8 cellular contexts compared by ENCODE assay signal in genomic region chr10:5948999-5949759, GRCh38. TPM values are rescaled to one million over a fixed set of nuclear protein-coding genes. Genes with fewer than 3 reads are reported as not detected.
DNase-seq lines count a peak whose midpoint lies in the region; ATAC-seq and TF ChIP-seq lines count a peak whose summit lies in the region.

No MANE protein-coding gene starts in this region.

- H3K27ac ChIP-seq in Peyer's patch (no peak overlapping the region), mammary epithelial cell (ENCODE audit: insufficient read depth, low read depth, low read length) (no peak overlapping the region), testis (no peak overlapping the region)

- peaks cover 0 to 22% (median 2%) of the 10 kb centered on the region in 4 donors for H3K4me1 ChIP-seq in Peyer's patch
- peaks cover 40% of the 10 kb centered on the region for H3K4me1 ChIP-seq in mammary epithelial cell (ENCODE audit: insufficient read depth, low read length)
- peaks cover 4% of the 10 kb centered on the region for H3K4me1 ChIP-seq in testis

- CTCF ChIA-PET in mammary epithelial cell (lab: Charles Lee; ENCODE audit: low non-redundant PET), result interaction anchor here (0.6 kb wide), 2 partner anchors 60 to 88 kb away, joined by 4 to 5 read pairs; no protein-coding TSS in a partner anchor

- in situ Hi-C loops in mammary epithelial cell (cut with MboI; ENCODE audit: low sequenced_read_pairs in 2 of 2), result loop anchor here in 1 of 2 donors (10.0 kb wide), 1 partner anchor 136 kb away; the partner anchor contains the start of gene RBM17

- no peak overlapping the region for H3K9ac ChIP-seq in mammary epithelial cell (ENCODE audit: insufficient read depth, low read length)

- H3K9me3 ChIP-seq in Peyer's patch, result no peaks in the 10 kb centered on the region
- H3K9me3 ChIP-seq in mammary epithelial cell (replicated peaks; ENCODE audit: insufficient read depth, low read length), result no peaks in the 10 kb centered on the region
- H3K9me3 ChIP-seq in testis, result no peaks in the 10 kb centered on the region

- peaks cover 0 to 12% (median 0%) of the 10 kb centered on the region in 3 donors for H3K36me3 ChIP-seq in Peyer's patch
- H3K36me3 ChIP-seq in mammary epithelial cell (ENCODE audit: insufficient read depth, low read length), result no peaks in the 10 kb centered on the region
- H3K36me3 ChIP-seq in testis (ENCODE audit: low read depth, missing control alignments), result no peaks in the 10 kb centered on the region

- DNase-seq in 8988T (peak; percentile 65), GM12865 (ENCODE audit: low read depth) (peak; percentile 55), Peyer's patch (peak in 2 of 3 donors; percentile 71 to 77), mammary epithelial cell (peak; percentile 55), left kidney (ENCODE audit: low read depth, low spot score) (peak; percentile 70), testis (peak; percentile 78)

- TF ChIP-seq CTCF in GM12865 (IDR thresholded peaks at IDR 0.05; ENCODE audit: insufficient read depth, low read depth, low read length, missing control alignments) (peak; percentile 37), Peyer's patch (IDR thresholded peaks at IDR 0.05) (peak in 4 of 6 experiments; percentile 29 to 71 (median 62)), mammary epithelial cell (conservative IDR thresholded peaks at IDR 0.05 in 1 of 2, IDR thresholded peaks at IDR 0.05 in 1 of 2; ENCODE audit: extremely low read depth in 1 of 2, insufficient read depth in 1 of 2, low read depth in 1 of 2, low read length in 2 of 2) (peak; percentile 54 to 73), testis (IDR thresholded peaks at IDR 0.05) (peak in 2 of 3 experiments; percentile 8 to 30)

- 54% methylated on average over 12 of the region's 14 CpGs for WGBS in mammary epithelial cell (ENCODE audit: low coverage, missing lambda C conversion rate)
- 54 to 57% methylated on average over 14 of the region's 14 CpGs for WGBS in testis, 2 donors

- ATAC-seq in HG03469 (IDR thresholded peaks at IDR 0.05; ENCODE audit: unreplicated experiment), result no peak
- no peak for ATAC-seq in GM21390 (IDR thresholded peaks at IDR 0.05; ENCODE audit: unreplicated experiment)

- H3K79me2 ChIP-seq in mammary epithelial cell (ENCODE audit: insufficient read depth, low read length), result no peaks in the 10 kb centered on the region

- H3K4me3 ChIP-seq in GM12865 (ENCODE audit: low read depth, low read length) (no peak overlapping the region), Peyer's patch (no peak overlapping the region), mammary epithelial cell (replicated peaks in 1 of 3; ENCODE audit: insufficient read depth in 1 of 3, low read depth in 2 of 3, low read length in 3 of 3) (no peak overlapping the region), testis (no peak overlapping the region)

- dilution Hi-C loops in mammary epithelial cell (cut with HindIII; ENCODE audit: low sequenced_read_pairs), result no loop called here

- H3K4me2 ChIP-seq in mammary epithelial cell (ENCODE audit: insufficient read depth, low read depth, low read length), result no peak overlapping the region

- TF ChIP-seq POLR2A in Peyer's patch (IDR thresholded peaks at IDR 0.05) (no peak), testis (IDR thresholded peaks at IDR 0.05) (no peak)

- no TSS peak for BruUV-seq in mammary epithelial cell (replicated peaks; lab: Mats Ljungman, UMichigan)

- no peak overlapping the region for H2AFZ ChIP-seq in mammary epithelial cell (ENCODE audit: low read depth, low read length)

- H3K27me3 ChIP-seq in Peyer's patch (no peaks in the 10 kb centered on the region), mammary epithelial cell (ENCODE audit: insufficient read depth, low read length) (no peaks in the 10 kb centered on the region), testis (no peaks in the 10 kb centered on the region)

- intact Hi-C loops in mammary epithelial cell (cut with micrococcal nuclease) (loop anchor here (1.0 kb wide), 3 partner anchors 65 to 453 kb away; no protein-coding TSS in a partner anchor), testis (cut with DNase I; ENCODE audit: low total_unique reads) (no loop called here)

- no peaks in the 10 kb centered on the region for H4K20me1 ChIP-seq in mammary epithelial cell (ENCODE audit: insufficient read depth, low read length)

RNA-seq across cellular contexts. Expression of gene IL15RA, which starts 28.2 kb away (rescaled TPM):
- total RNA-seq in Peyer's patch (10 to 100 TPM; 19.4 to 38.0 (median 34.9) TPM), mammary epithelial cell (1 to 10 TPM; 1.8 to 2.2 TPM), testis (10 to 100 TPM; 18.3 to 21.9 TPM)
- polyA plus RNA-seq in mammary epithelial cell (2.6 TPM), testis (ENCODE audit: insufficient read depth, low read depth, low replicate concordance) (15.6 TPM)
- 1.3 TPM for polyA minus RNA-seq in mammary epithelial cell

RNA-seq across cellular contexts. Expression of gene FBH1, which starts 59.1 kb away (rescaled TPM):
- total RNA-seq in Peyer's patch (100 to 1,000 TPM; 101 to 169 (median 138) TPM), mammary epithelial cell (10 to 100 TPM; 62.7 to 77.3 TPM), testis (100 to 1,000 TPM; 174 to 203 TPM)
- polyA plus RNA-seq in mammary epithelial cell (49.3 TPM), testis (ENCODE audit: insufficient read depth, low read depth, low replicate concordance) (91.6 TPM)
- 161 TPM for polyA minus RNA-seq in mammary epithelial cell

RNA-seq across cellular contexts. Expression of gene ANKRD16, which starts 59.5 kb away (rescaled TPM):
- total RNA-seq in Peyer's patch (10 to 100 TPM in 3 of 4 donors, 1 to 10 TPM in 1; 5.3 to 15.3 (median 11.9) TPM), mammary epithelial cell (1 to 10 TPM; 8.2 to 8.4 TPM), testis (10 to 100 TPM; 30.3 to 32.1 TPM)
- polyA plus RNA-seq in mammary epithelial cell (6.8 TPM), testis (ENCODE audit: insufficient read depth, low read depth, low replicate concordance) (14.2 TPM)
- polyA minus RNA-seq in mammary epithelial cell, result 2.8 TPM

Comparison
In these comparisons a context has a peak if more than half of its experiments do, and no peak if none do; other contexts are left out.
1. RNA of gene IL15RA, which starts 28.2 kb away (total RNA-seq): 19.4 to 38.0 TPM in Peyer's patch and 18.3 to 21.9 TPM in testis; 1.8 to 2.2 TPM in mammary epithelial cell; every median in the first group is over 4 times any median in the second.
2. Peak in every context shown above with its lines, with median percentiles within 50 percentile points of each other: DNase-seq and CTCF ChIP-seq.